In the genomic region with DNA sequence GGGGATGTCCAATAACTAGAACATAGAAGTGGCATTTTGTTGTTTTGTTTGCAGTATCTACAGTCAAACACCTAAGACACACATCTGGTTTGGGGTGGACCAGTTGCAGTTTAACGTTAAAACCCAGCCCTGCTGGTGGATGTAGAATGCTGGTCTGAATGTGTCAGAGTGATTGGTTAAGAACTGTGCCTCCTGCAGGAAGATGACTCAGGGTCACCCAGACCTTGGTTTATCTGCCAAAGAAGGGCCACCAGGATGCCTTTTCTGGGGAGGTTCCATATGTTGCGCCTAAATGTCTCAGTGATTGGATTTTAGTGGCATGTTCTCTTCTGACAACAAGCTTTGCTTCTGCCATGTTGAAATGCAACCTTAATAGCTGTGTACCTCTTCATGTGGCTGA, we compare ENCODE assay signal across 24 cellular contexts. TPM values are rescaled to one million over a fixed set of nuclear protein-coding genes. Genes with fewer than 3 reads are reported as not detected.
"Had no signal": no experiment of that assay in that cellular context is flagged by ENCODE, and none has a peak within 500 bp of the region (broad histone marks: within the 10 kb centered on the region; RNA-seq: fewer than 3 reads in every experiment).

No MANE protein-coding gene starts in this region.

- H3K36me3 ChIP-seq: SJSA1 had no signal

- H3K27me3 ChIP-seq: SJSA1 had no signal

- H3K4me3 ChIP-seq: K562, SJSA1, SK-N-MC had no signal

- H3K27ac ChIP-seq: HL-60, KMS-11, SJSA1, SK-N-MC had no signal

- ATAC-seq: K562, Panc1, Right ventricle myocardium inferior had no signal

- FAIRE-seq: HTR-8/SVneo, K562 had no signal

- H3K9ac ChIP-seq: KMS-11 had no signal

- H3K9me3 ChIP-seq: SJSA1 had no signal

- H3K4me2 ChIP-seq: KMS-11 had no signal

- H3K36me3 Mint-ChIP-seq: IgD-negative memory B cell had no signal

- DNase-seq: MV-4-11, NCI-H1048, NCI-H1105, NCI-H1417, NCI-H1436 treated with DMSO at 0.1 percent for 48 hours, NCI-H1694, NCI-H187 treated with DMSO at 0.1 percent for 48 hours, NCI-H2029 treated with DMSO at 0.1 percent for 48 hours, NCI-H2171 treated with DMSO at 0.1 percent for 48 hours, NCI-H345, NCI-H446 treated with DMSO at 0.1 percent for 48 hours, NCI-H510A treated with DMSO at 0.1 percent for 48 hours, SHP77 treated with DMSO at 0.1 percent for 48 hours had no signal

- H3K27me3 Mint-ChIP-seq: IgD-negative memory B cell had no signal

- H3K4me3 Mint-ChIP-seq: IgD-negative memory B cell had no signal

- H3K27ac Mint-ChIP-seq: IgD-negative memory B cell had no signal

RNA-seq across cellular contexts. Expression of a gene that starts 23.1 kb away (rescaled TPM):
- total RNA-seq: K562, LHCN-M2, MCF 10A had no signal
